23 cellular contexts compared by ENCODE assay signal in genomic region chr7:75033826-75034225, GRCh38. TPM values are rescaled to one million over a fixed set of nuclear protein-coding genes. Genes with fewer than 3 reads are reported as not detected.
DNase-seq lines count a peak whose midpoint lies in the region; ATAC-seq and TF ChIP-seq lines count a peak whose summit lies in the region.
"Had no signal": no experiment of that assay in that cellular context is flagged by ENCODE, and none has a peak within 500 bp of the region (broad histone marks: within the 10 kb centered on the region; RNA-seq: fewer than 3 reads in every experiment).

No MANE protein-coding gene starts in this region.

- DNase-seq in SK-MEL-5 (ENCODE audit: low read depth, low spot score): peak; percentile 16
- no peak for DNase-seq in glutamatergic neuron
- DNase-seq in osteoblast (ENCODE audit: insufficient read length, low spot score, missing footprints): peak; percentile 79
- DNase-seq in type B pancreatic cell (ENCODE audit: extremely low spot score, unreplicated experiment): no peak
- no peak for DNase-seq in cerebellar cortex (ENCODE audit: low spot score)
- DNase-seq in NCI-H1436 (lab: John Stamatoyannopoulos, UW): no peak
- no peak for DNase-seq in stimulated activated naive CD8-positive, alpha-beta T cell treated with anti-CD3 and anti-CD28 coated beads, Interleukin-15, Interleukin-2, amounts not matched to agents 100 U/mL and 50 U/mL, for 24 hours
- DNase-seq: AML-193; CD4-positive, alpha-beta T cell; COR-L47; KBM-7; MG63; NCI-H1105 treated with DMSO at 0.1 percent for 48 hours; NCI-H2029; NCI-H446; NCI-H524 treated with DMSO at 0.1 percent for 48 hours; NCI-H774; NK-92 treated with Interleukin-12 subunit alpha and Interleukin-12 subunit beta, amount 100 ng/mL, for 24 hours; PC-9 had no signal

- H3K4me1 Mint-ChIP-seq in glutamatergic neuron (ENCODE audit: low read depth, unreplicated experiment) (peaks cover 3% of the 10 kb centered on the region), type B pancreatic cell (ENCODE audit: unreplicated experiment) (peaks cover 3% of the 10 kb centered on the region)

- in situ Hi-C loops in SK-MEL-5 (cut with HindIII; ENCODE audit: low pct_unique_long_range_greater_than_20kb, low sequenced_read_pairs): no loop called here

- H3K27ac ChIP-seq in osteoblast (ENCODE audit: low read depth, low read length): no peak overlapping the region
- H3K27ac ChIP-seq: BLaER1 treated with 17β-estradiol and CSF1 and Interleukin-3, amounts not matched to agents 10 nM and 100 nM; GM23248; PC-9 had no signal

- no peaks in the 10 kb centered on the region for H3K36me3 ChIP-seq in osteoblast (ENCODE audit: insufficient read depth, low read length)
- H3K36me3 ChIP-seq: MG63 had no signal

- no peak overlapping the region for H3K4me3 Mint-ChIP-seq in glutamatergic neuron (ENCODE audit: unreplicated experiment)
- no peak overlapping the region for H3K4me3 Mint-ChIP-seq in type B pancreatic cell
- H3K4me3 Mint-ChIP-seq: CD4-positive, alpha-beta T cell; H9 had no signal

- H3K36me3 Mint-ChIP-seq in glutamatergic neuron (ENCODE audit: unreplicated experiment) (no peaks in the 10 kb centered on the region), type B pancreatic cell (peaks cover 4% of the 10 kb centered on the region)

- H3K4me1 ChIP-seq in osteoblast (ENCODE audit: insufficient read depth, low read length): no peaks in the 10 kb centered on the region

- H3K27me3 ChIP-seq in osteoblast (ENCODE audit: insufficient read depth, low read length): no peaks in the 10 kb centered on the region
- H3K27me3 ChIP-seq: BLaER1 treated with 17β-estradiol and CSF1 and Interleukin-3, amounts not matched to agents 10 nM and 100 nM; MG63 had no signal

- peak overlapping the region; percentile 66 for H3K27ac Mint-ChIP-seq in glutamatergic neuron (ENCODE audit: unreplicated experiment)
- peak overlapping the region; percentile 4 for H3K27ac Mint-ChIP-seq in type B pancreatic cell
- H3K27ac Mint-ChIP-seq: CD4-positive, alpha-beta T cell; H9 had no signal

- H4K20me1 ChIP-seq in osteoblast (ENCODE audit: insufficient read depth, low read length): no peaks in the 10 kb centered on the region

- peaks cover 10% of the 10 kb centered on the region for H3K9me3 Mint-ChIP-seq in glutamatergic neuron (ENCODE audit: unreplicated experiment)
- no peaks in the 10 kb centered on the region for H3K9me3 Mint-ChIP-seq in type B pancreatic cell
- H3K9me3 Mint-ChIP-seq: CD4-positive, alpha-beta T cell; H9 had no signal

- no peaks in the 10 kb centered on the region for H3K9me3 ChIP-seq in osteoblast (ENCODE audit: low read depth, low read length)
- H3K9me3 ChIP-seq: MG63 had no signal

- H3K4me2 ChIP-seq in osteoblast (ENCODE audit: insufficient read depth, low read length): no peak overlapping the region
- H3K4me2 ChIP-seq: BLaER1 treated with 17β-estradiol and CSF1 and Interleukin-3, amounts not matched to agents 10 nM and 100 nM; PC-9 had no signal

- TF ChIP-seq CTCF in glutamatergic neuron (IDR thresholded peaks at IDR 0.05; ENCODE audit: partially characterized antibody, unreplicated experiment): no peak
- TF ChIP-seq CTCF in osteoblast (IDR thresholded peaks at IDR 0.05; ENCODE audit: extremely low read depth, low read depth, low read length): no peak
- TF ChIP-seq CTCF in type B pancreatic cell (conservative IDR thresholded peaks at IDR 0.05): no peak

- no peak overlapping the region for H3K4me3 ChIP-seq in osteoblast (ENCODE audit: insufficient read depth, low read length)
- H3K4me3 ChIP-seq: BLaER1 treated with 17β-estradiol and CSF1 and Interleukin-3, amounts not matched to agents 10 nM and 100 nM; GM23248; MG63; PC-9 had no signal

- H3K27me3 Mint-ChIP-seq in glutamatergic neuron (ENCODE audit: unreplicated experiment) (peaks cover 11% of the 10 kb centered on the region), type B pancreatic cell (no peaks in the 10 kb centered on the region)
- H3K27me3 Mint-ChIP-seq: CD4-positive, alpha-beta T cell had no signal

- H2AFZ ChIP-seq in osteoblast (ENCODE audit: low read length): no peak overlapping the region
- H2AFZ ChIP-seq: GM23248, PC-9 had no signal

- no peak for ATAC-seq in stimulated activated naive CD8-positive, alpha-beta T cell treated with anti-CD3 and anti-CD28 coated beads, Interleukin-15, Interleukin-2, amounts not matched to agents 100 U/mL and 50 U/mL, for 24 hours
- ATAC-seq: Right ventricle myocardium inferior had no signal

- no peaks in the 10 kb centered on the region for H3K79me2 ChIP-seq in osteoblast (ENCODE audit: insufficient read depth, low read length)

RNA-seq across cellular contexts. Expression of gene RCC1L, which starts 39.8 kb away (rescaled TPM):
- total RNA-seq in SK-MEL-5 (2014; rRNA removed; shearing (Covaris generic)): 84.2 and 94.2 TPM in 2 replicates
- polyA plus RNA-seq in SK-MEL-5 (2015; cell fraction: cytosol; rRNA removed): 79.9 and 93.8 TPM in 2 replicates
- polyA plus RNA-seq in SK-MEL-5 (2015; cell fraction: nucleus; rRNA removed): 31.0 and 36.8 TPM in 2 replicates
- total RNA-seq in glutamatergic neuron (ENCODE audit: unreplicated experiment): 28.9 TPM
- total RNA-seq in osteoblast: 42.7 and 46.0 TPM in 2 replicates
- total RNA-seq in type B pancreatic cell (ENCODE audit: low replicate concordance): 40.4 and 48.7 TPM in 2 replicates

RNA-seq across cellular contexts. Expression of gene GTF2IRD2B, which starts 58.6 kb away (rescaled TPM):
- 36.2 and 43.1 TPM in 2 replicates for total RNA-seq in SK-MEL-5 (2014; rRNA removed; shearing (Covaris generic))
- polyA plus RNA-seq in SK-MEL-5 (2015; cell fraction: cytosol; rRNA removed): 22.6 and 44.8 TPM in 2 replicates
- polyA plus RNA-seq in SK-MEL-5 (2015; cell fraction: nucleus; rRNA removed): 29.6 and 35.1 TPM in 2 replicates
- total RNA-seq in glutamatergic neuron (ENCODE audit: unreplicated experiment) (22.6 TPM), osteoblast (30.1 and 30.4 TPM in 2 replicates), type B pancreatic cell (ENCODE audit: low replicate concordance) (43.3 and 45.9 TPM in 2 replicates)

Comparison
In these comparisons a context has a peak if more than half of its experiments do, and no peak if none do; other contexts are left out.
1. DNase-seq: peak in SK-MEL-5 (single experiment) and osteoblast (single experiment); none in glutamatergic neuron (single experiment), type B pancreatic cell (single experiment), cerebellar cortex (single experiment), NCI-H1436 (single experiment) and stimulated activated naive CD8-positive, alpha-beta T cell treated with anti-CD3 and anti-CD28 coated beads, Interleukin-15, Interleukin-2, amounts not matched to agents 100 U/mL and 50 U/mL, for 24 hours (single experiment).